8 cellular contexts compared by ENCODE assay signal in genomic region chr7:5701085-5701914, GRCh38.
DNase-seq lines count a peak whose midpoint lies in the region; ATAC-seq and TF ChIP-seq lines count a peak whose summit lies in the region.

No MANE protein-coding gene starts in this region.

- H3K4me3 Mint-ChIP-seq in T-helper 17 cell = peak overlapping the region; percentile 71

- H3K4me3 ChIP-seq in GM12865 (ENCODE audit: low read depth, low read length) = peak overlapping the region; percentile 35
- no peak overlapping the region for H3K4me3 ChIP-seq in choroid plexus epithelial cell (ENCODE audit: low read depth, low read length)

- no peaks in the 10 kb centered on the region for H3K9me3 ChIP-seq in T-helper 17 cell (ENCODE audit: control insufficient read depth, low read length, poor library complexity, severe bottlenecking)

- H3K4me1 Mint-ChIP-seq in T-helper 17 cell = peaks cover 58% of the 10 kb centered on the region

- peak; percentile 58 for ATAC-seq in T-helper 17 cell
- no peak for ATAC-seq in HG02588 (IDR thresholded peaks at IDR 0.05; ENCODE audit: unreplicated experiment)
- ATAC-seq in HG02678 (IDR thresholded peaks at IDR 0.05; ENCODE audit: unreplicated experiment) = no peak

- H3K27me3 Mint-ChIP-seq in T-helper 17 cell = no peaks in the 10 kb centered on the region

- TF ChIP-seq CTCF in GM12865 (IDR thresholded peaks at IDR 0.05; ENCODE audit: insufficient read depth, low read depth, low read length, missing control alignments) (no peak), choroid plexus epithelial cell (conservative IDR thresholded peaks at IDR 0.05; ENCODE audit: low read depth, low read length) (no peak)

- peak overlapping the region; percentile 99 for H3K27ac Mint-ChIP-seq in T-helper 17 cell

- peaks cover 8% of the 10 kb centered on the region for H3K36me3 Mint-ChIP-seq in T-helper 17 cell (ENCODE audit: low read depth)

- peak; percentile 89 for DNase-seq in GM12865 (ENCODE audit: low read depth)
- peak in 2 of 3 donors; percentile 33 to 53 for DNase-seq in T-helper 17 cell
- peak; percentile 51 for DNase-seq in choroid plexus epithelial cell (ENCODE audit: low read depth)
- DNase-seq in stimulated activated CD4-positive, alpha-beta T cell treated with anti-CD3 and anti-CD28 coated beads, Interleukin-12 subunit alpha, Interleukin-12 subunit beta, amount 100 ng/mL, for 24 hours (ENCODE audit: low read depth in 2 of 2) = peak; percentile 49 to 63
- no peak for DNase-seq in NCI-H1436 treated with DMSO at 0.1 percent for 48 hours (lab: John Stamatoyannopoulos, UW)
- DNase-seq in occipital lobe (lab: John Stamatoyannopoulos, UW) = no peak

Comparison
In these comparisons a context has a peak if more than half of its experiments do, and no peak if none do; other contexts are left out.
1. DNase-seq: peak in GM12865 (single experiment), T-helper 17 cell (2 of 3), choroid plexus epithelial cell (single experiment) and stimulated activated CD4-positive, alpha-beta T cell treated with anti-CD3 and anti-CD28 coated beads, Interleukin-12 subunit alpha, Interleukin-12 subunit beta, amount 100 ng/mL, for 24 hours (2 of 2); none in NCI-H1436 treated with DMSO at 0.1 percent for 48 hours (single experiment) and occipital lobe (single experiment).